ENCODE assay signal across 24 cellular contexts in genomic region chr11:120974466-120974865, GRCh38. TPM values are rescaled to one million over a fixed set of nuclear protein-coding genes. Genes with fewer than 3 reads are reported as not detected.
DNase-seq lines count a peak whose midpoint lies in the region; TF ChIP-seq lines count a peak whose summit lies in the region.
"Had no signal": no experiment of that assay in that cellular context is flagged by ENCODE, and none has a peak within 500 bp of the region (broad histone marks: within the 10 kb centered on the region; RNA-seq: fewer than 3 reads in every experiment).

No MANE protein-coding gene starts in this region.

- H3K27ac ChIP-seq in endodermal cell (ENCODE audit: low read depth, low read length) (no peak overlapping the region), mesendoderm (ENCODE audit: low read depth, low read length) (peak overlapping the region; percentile 58), thyroid gland (no peak overlapping the region), trophoblast cell (ENCODE audit: low read depth, low read length) (no peak overlapping the region)
- H3K27ac ChIP-seq: A549; BLaER1 treated with 17β-estradiol and CSF1 and Interleukin-3, amounts not matched to agents 10 nM and 100 nM had no signal

- no peaks in the 10 kb centered on the region for H3K9me3 ChIP-seq in endodermal cell (ENCODE audit: control insufficient read depth, low read length)
- H3K9me3 ChIP-seq in thyroid gland: no peaks in the 10 kb centered on the region
- H3K9me3 ChIP-seq in trophoblast cell (ENCODE audit: insufficient read depth, low read depth, low read length): no peaks in the 10 kb centered on the region
- H3K9me3 ChIP-seq: A549; BE2C; BLaER1 treated with 17β-estradiol and CSF1 and Interleukin-3, amounts not matched to agents 10 nM and 100 nM; HAP-1 had no signal

- H3K79me1 ChIP-seq in mesendoderm (ENCODE audit: low read length): no peaks in the 10 kb centered on the region
- no peaks in the 10 kb centered on the region for H3K79me1 ChIP-seq in trophoblast cell (ENCODE audit: low read length)

- no peak overlapping the region for H3K23ac ChIP-seq in mesendoderm (ENCODE audit: low read length)
- no peak overlapping the region for H3K23ac ChIP-seq in trophoblast cell (ENCODE audit: low read length)

- WGBS in endodermal cell (ENCODE audit: insufficient coverage in 1 of 2, insufficient read length in 1 of 2), 2 experiments: 83 to 88% methylated on average over 6 to 9 of the region's 9 CpGs
- no CpG with 5 or more reads among the region's 9 CpGs for WGBS in mesendoderm (ENCODE audit: extremely low coverage, insufficient coverage, low lambda C conversion rate)
- WGBS in thyroid gland, 2 donors: 69 to 80% methylated on average over 9 of the region's 9 CpGs
- no CpG with 5 or more reads among the region's 9 CpGs for WGBS in trophoblast cell (ENCODE audit: extremely low coverage, insufficient coverage, insufficient read length)

- H3K4me3 ChIP-seq in endodermal cell (ENCODE audit: low read length) (no peak overlapping the region), mesendoderm (ENCODE audit: low read length) (no peak overlapping the region), retinal pigment epithelial cell (ENCODE audit: low read length) (no peak overlapping the region), thyroid gland (replicated peaks in 1 of 3) (no peak overlapping the region), trophoblast cell (ENCODE audit: low read depth, low read length) (no peak overlapping the region)
- H3K4me3 ChIP-seq: A549; BLaER1 treated with 17β-estradiol and CSF1 and Interleukin-3, amounts not matched to agents 10 nM and 100 nM; GM23338; HAP-1 had no signal

- no peak overlapping the region for H2BK12ac ChIP-seq in trophoblast cell (ENCODE audit: low read length)

- H3K9me3 Mint-ChIP-seq in endodermal cell: no peaks in the 10 kb centered on the region
- H3K9me3 Mint-ChIP-seq: CD14-positive monocyte; CD4-positive, alpha-beta T cell; GM23338; HFFc6 had no signal

- H4K5ac ChIP-seq in mesendoderm (ENCODE audit: low read length): no peak overlapping the region

- no peaks in the 10 kb centered on the region for H3K4me1 ChIP-seq in endodermal cell (ENCODE audit: control insufficient read depth, insufficient read depth, low read length)
- H3K4me1 ChIP-seq in mesendoderm (ENCODE audit: control insufficient read depth, low read depth, low read length): peaks cover 5% of the 10 kb centered on the region
- no peaks in the 10 kb centered on the region for H3K4me1 ChIP-seq in thyroid gland
- no peaks in the 10 kb centered on the region for H3K4me1 ChIP-seq in trophoblast cell (ENCODE audit: control insufficient read depth in 1 of 2, insufficient read depth in 2 of 2, low read length in 2 of 2)
- H3K4me1 ChIP-seq: A549; BE2C; BLaER1 treated with 17β-estradiol and CSF1 and Interleukin-3, amounts not matched to agents 10 nM and 100 nM; HAP-1 had no signal

- H3K27me3 ChIP-seq in endodermal cell (ENCODE audit: control insufficient read depth, insufficient read depth, low read length, poor library complexity, severe bottlenecking): no peaks in the 10 kb centered on the region
- H3K27me3 ChIP-seq in mesendoderm (ENCODE audit: insufficient read depth, low read length, poor library complexity): no peaks in the 10 kb centered on the region
- no peaks in the 10 kb centered on the region for H3K27me3 ChIP-seq in thyroid gland
- H3K27me3 ChIP-seq in trophoblast cell (ENCODE audit: insufficient read depth, low read length): no peaks in the 10 kb centered on the region
- H3K27me3 ChIP-seq: BE2C; BLaER1 treated with 17β-estradiol and CSF1 and Interleukin-3, amounts not matched to agents 10 nM and 100 nM had no signal

- no peak overlapping the region for H3K4me2 ChIP-seq in mesendoderm (ENCODE audit: low read length)
- H3K4me2 ChIP-seq in trophoblast cell (ENCODE audit: low read length): no peak overlapping the region
- H3K4me2 ChIP-seq: A549; BLaER1 treated with 17β-estradiol and CSF1 and Interleukin-3, amounts not matched to agents 10 nM and 100 nM; GM23338 had no signal

- no peak for TF ChIP-seq POLR2A in thyroid gland (IDR thresholded peaks at IDR 0.05)

- H3K36me3 ChIP-seq in endodermal cell (ENCODE audit: control insufficient read depth, insufficient read depth, low read length): no peaks in the 10 kb centered on the region
- no peaks in the 10 kb centered on the region for H3K36me3 ChIP-seq in mesendoderm (ENCODE audit: control insufficient read depth, insufficient read depth, low read length)
- no peaks in the 10 kb centered on the region for H3K36me3 ChIP-seq in thyroid gland
- no peaks in the 10 kb centered on the region for H3K36me3 ChIP-seq in trophoblast cell (ENCODE audit: control insufficient read depth in 1 of 2, insufficient read depth in 2 of 2, low read length in 2 of 2)
- H3K36me3 ChIP-seq: BE2C; BLaER1 treated with 17β-estradiol and CSF1 and Interleukin-3, amounts not matched to agents 10 nM and 100 nM; HAP-1 had no signal

- H4K12ac ChIP-seq in trophoblast cell (ENCODE audit: low read depth, low read length): no peak overlapping the region

- H2AK5ac ChIP-seq in mesendoderm (ENCODE audit: low read length) (no peak overlapping the region), trophoblast cell (ENCODE audit: low read length) (no peak overlapping the region)

- H2BK15ac ChIP-seq in mesendoderm (replicated peaks; ENCODE audit: low read depth): no peak overlapping the region

- H3K4ac ChIP-seq in mesendoderm (ENCODE audit: low read depth, low read length) (no peak overlapping the region), trophoblast cell (ENCODE audit: low read depth, low read length) (no peak overlapping the region)

- H3K18ac ChIP-seq in mesendoderm (ENCODE audit: low read length) (peak overlapping the region; percentile 90), trophoblast cell (ENCODE audit: low read length) (no peak overlapping the region)

- no peak overlapping the region for H3K14ac ChIP-seq in trophoblast cell (ENCODE audit: low read length)

- no peak overlapping the region for H2AFZ ChIP-seq in trophoblast cell (ENCODE audit: insufficient read depth, low read length, poor library complexity)
- H2AFZ ChIP-seq: GM23338 had no signal

- intact Hi-C loops in thyroid gland (cut with DNase I): no loop called here

- peak overlapping the region; percentile 72 for H3K27ac Mint-ChIP-seq in endodermal cell
- H3K27ac Mint-ChIP-seq: CD14-positive monocyte; CD4-positive, alpha-beta T cell; CD8-positive, alpha-beta memory T cell; GM23338; HFFc6 had no signal

- no peak for TF ChIP-seq CTCF in endodermal cell (conservative IDR thresholded peaks at IDR 0.05)
- no peak for TF ChIP-seq CTCF in retinal pigment epithelial cell (conservative IDR thresholded peaks at IDR 0.05; ENCODE audit: low read depth, low read length)
- no peak for TF ChIP-seq CTCF in thyroid gland (IDR thresholded peaks at IDR 0.05)

- no peak overlapping the region for H2BK120ac ChIP-seq in mesendoderm (ENCODE audit: low read depth, low read length)
- H2BK120ac ChIP-seq in trophoblast cell (ENCODE audit: insufficient read depth, low read length, poor library complexity): no peak overlapping the region

- no peak overlapping the region for H3K4me3 Mint-ChIP-seq in endodermal cell
- H3K4me3 Mint-ChIP-seq: CD14-positive monocyte; CD4-positive, alpha-beta T cell; CD8-positive, alpha-beta memory T cell; GM23338; HFFc6 had no signal

- H4K91ac ChIP-seq in trophoblast cell (ENCODE audit: low read depth, low read length): no peak overlapping the region

- H4K8ac ChIP-seq in mesendoderm (ENCODE audit: low read depth, low read length): no peak overlapping the region
- no peak overlapping the region for H4K8ac ChIP-seq in trophoblast cell (ENCODE audit: low read depth, low read length)

- peak overlapping the region; percentile 87 for H2BK5ac ChIP-seq in mesendoderm (ENCODE audit: low read length)
- H2BK5ac ChIP-seq in trophoblast cell (ENCODE audit: low read depth, low read length, poor library complexity): no peak overlapping the region

- no peaks in the 10 kb centered on the region for H3K36me3 Mint-ChIP-seq in endodermal cell (ENCODE audit: low read depth)
- H3K36me3 Mint-ChIP-seq: CD14-positive monocyte; CD8-positive, alpha-beta memory T cell had no signal

- no peaks in the 10 kb centered on the region for H3K79me2 ChIP-seq in mesendoderm (ENCODE audit: control insufficient read depth, insufficient read depth, low read length)
- no peaks in the 10 kb centered on the region for H3K79me2 ChIP-seq in trophoblast cell (ENCODE audit: control insufficient read depth, insufficient read depth, low read length, poor library complexity)

- no peaks in the 10 kb centered on the region for H3K27me3 Mint-ChIP-seq in endodermal cell (ENCODE audit: insufficient read depth)

- peaks cover 16% of the 10 kb centered on the region for H3K4me1 Mint-ChIP-seq in endodermal cell
- H3K4me1 Mint-ChIP-seq: CD14-positive monocyte; CD8-positive, alpha-beta memory T cell had no signal

- DNase-seq in astrocyte of the hippocampus (ENCODE audit: low read depth, low spot score) (peak; percentile 28), endodermal cell (no peak), mesendoderm (no peak), retinal pigment epithelial cell (ENCODE audit: low read depth) (peak; percentile 52), thyroid gland (no peak), trophoblast cell (no peak), glomerular visceral epithelial cell (ENCODE audit: extremely low spot score) (no peak)
- DNase-seq: 8988T; ACHN; AML-193; BE2C; Calu3; CD4-positive, alpha-beta T cell; CD8-positive, alpha-beta memory T cell; COR-L47; DMS53; DMS79 treated with DMSO at 0.1 percent for 48 hours; GF-D8; HFFc6 had no signal

- H3K9ac ChIP-seq in endodermal cell (ENCODE audit: extremely low read depth, low read length, poor library complexity, severe bottlenecking) (no peak overlapping the region), mesendoderm (ENCODE audit: low read length) (peak overlapping the region; percentile 30), trophoblast cell (ENCODE audit: low read length) (no peak overlapping the region)
- H3K9ac ChIP-seq: BLaER1 treated with 17β-estradiol and CSF1 and Interleukin-3, amounts not matched to agents 10 nM and 100 nM had no signal

- peak overlapping the region; percentile 54 for H3K56ac ChIP-seq in mesendoderm (ENCODE audit: low read length)

RNA-seq across cellular contexts. Expression of gene TBCEL, which starts 49.4 kb away (rescaled TPM):
- total RNA-seq in endodermal cell (10 to 100 TPM; 23.5 to 26.1 TPM), thyroid gland (10 to 100 TPM; 32.3 to 89.4 (median 43.9) TPM)
- 9.7 TPM for polyA plus RNA-seq in endodermal cell (2013, experiment 1 of 2)
- 10.4 TPM for polyA plus RNA-seq in endodermal cell (2013, experiment 2 of 2)
- 6.0 TPM for polyA plus RNA-seq in mesendoderm (2013, experiment 1 of 2)
- polyA plus RNA-seq in mesendoderm (2013, experiment 2 of 2): 6.6 TPM
- 6.0 TPM in 2 replicates for polyA plus RNA-seq in trophoblast cell (2013)

Comparison
In these comparisons a context has a peak if more than half of its experiments do, and no peak if none do; other contexts are left out.
1. DNase-seq: peak in astrocyte of the hippocampus (single experiment) and retinal pigment epithelial cell (single experiment); none in endodermal cell (single experiment), mesendoderm (single experiment), thyroid gland (0 of 2), trophoblast cell (0 of 2) and glomerular visceral epithelial cell (single experiment).